In genomic region chr21:27645285-27645684, GRCh38 we compare ENCODE assay signal across 26 cellular contexts.
A peak's percentile ranks its signal among the peaks of the same experiment; 100 is the strongest.
DNase-seq lines count a peak whose midpoint lies in the region; ATAC-seq, FAIRE-seq and TF ChIP-seq lines count a peak whose summit lies in the region.
"Had no signal": no experiment of that assay in that cellular context is flagged by ENCODE, and none has a peak within 500 bp of the region (broad histone marks: within the 10 kb centered on the region; RNA-seq: fewer than 3 reads in every experiment).

No MANE protein-coding gene starts in this region.

- no peak overlapping the region for H3K4me2 ChIP-seq in HepG2 (ENCODE audit: low read depth, low read length)

- H3K4me3 ChIP-seq in adipocyte (ENCODE audit: low read length) = no peak overlapping the region
- no peak overlapping the region for H3K4me3 ChIP-seq in fibroblast of mammary gland (ENCODE audit: control insufficient read depth, low read depth, low read length)
- no peak overlapping the region for H3K4me3 ChIP-seq in HepG2 (replicated peaks in 1 of 3; ENCODE audit: insufficient read depth in 1 of 3, low read depth in 2 of 3, low read length in 3 of 3)
- H3K4me3 ChIP-seq: thyroid gland had no signal

- TF ChIP-seq CTCF in fibroblast of mammary gland (conservative IDR thresholded peaks at IDR 0.05; ENCODE audit: control insufficient read depth, insufficient read depth, low read depth, low read length) (no peak), HepG2 (CRISPR knock-in tag; IDR thresholded peaks at IDR 0.05) (no peak)

- POLR2A ChIA-PET in HepG2 (lab: Yijun Ruan, JAX) = no interaction called here

- FAIRE-seq in H54 (lab: Jason Lieb, UNC) (peak; percentile 94), HepG2 (lab: Jason Lieb, UNC) (no peak)
- FAIRE-seq: HTR-8/SVneo, RCC 7860, TTC549 had no signal

- H3K36me3 ChIP-seq in adipocyte (ENCODE audit: control insufficient read depth, insufficient read depth, low read length, severe bottlenecking) = no peaks in the 10 kb centered on the region
- H3K36me3 ChIP-seq in HepG2 (replicated peaks in 1 of 2; ENCODE audit: control insufficient read depth in 1 of 2, insufficient read depth in 2 of 2, low read length in 2 of 2) = no peaks in the 10 kb centered on the region
- H3K36me3 ChIP-seq: thyroid gland had no signal

- intact Hi-C loops in HepG2 (cut with micrococcal nuclease; ENCODE audit: unreplicated experiment) = no loop called here

- peaks cover 47% of the 10 kb centered on the region for H3K4me1 ChIP-seq in adipocyte (ENCODE audit: control insufficient read depth, insufficient read depth, low read length)
- H3K4me1 ChIP-seq in HepG2 (ENCODE audit: insufficient read depth, low read length) = no peaks in the 10 kb centered on the region
- H3K4me1 ChIP-seq: thyroid gland had no signal

- no peak overlapping the region for H3K27ac ChIP-seq in HepG2 (ENCODE audit: extremely low read length, insufficient read depth, low read length)
- H3K27ac ChIP-seq: thyroid gland had no signal

- no peak for TF ChIP-seq RAD21 in HepG2 (CRISPR knock-in tag; IDR thresholded peaks at IDR 0.05)

- TF ChIP-seq EP300 in HepG2 (IDR thresholded peaks at IDR 0.05; ENCODE audit: low read depth in 2 of 2, low read length in 2 of 2) (no peak), HepG2 (CRISPR knock-in tag; IDR thresholded peaks at IDR 0.05; ENCODE audit: borderline replicate concordance) (no peak)

- no peaks in the 10 kb centered on the region for H3K9me3 ChIP-seq in adipocyte (ENCODE audit: control insufficient read depth, low read length)
- H3K9me3 ChIP-seq in HepG2 (ENCODE audit: low read length) = peaks cover 84% of the 10 kb centered on the region
- H3K9me3 ChIP-seq: thyroid gland had no signal

- no peaks in the 10 kb centered on the region for H3K79me2 ChIP-seq in HepG2 (ENCODE audit: insufficient read depth, low read length)

- in situ Hi-C loops in HepG2 (cut with HindIII; ENCODE audit: extremely low pct_ligation_motif_present, low pct_unique_long_range_greater_than_20kb) = no loop called here

- no peaks in the 10 kb centered on the region for H4K20me1 ChIP-seq in HepG2 (ENCODE audit: insufficient read depth, low read length)

- BruUV-seq in HepG2 (replicated peaks; lab: Mats Ljungman, UMichigan) = no TSS peak

- DNase-seq in H54 (ENCODE audit: insufficient read length, low spot score) (no peak), adipocyte (ENCODE audit: low read depth) (peak; percentile 46), fibroblast of mammary gland (ENCODE audit: low read depth) (peak; percentile 49), renal cortical epithelial cell (ENCODE audit: low read depth) (peak; percentile 39), globus pallidus (ENCODE audit: low spot score) (no peak), UCSD-AML1 (lab: John Stamatoyannopoulos, UW; ENCODE audit: unreplicated experiment) (no peak), HepG2 (ENCODE audit: low spot score) (no peak), NCI-H2196 treated with DMSO at 0.1 percent for 48 hours (lab: John Stamatoyannopoulos, UW; ENCODE audit: unreplicated experiment) (no peak)
- DNase-seq: activated CD4-positive, alpha-beta T cell treated with anti-CD3 and anti-CD28 coated beads for 4 hours; activated naive CD4-positive, alpha-beta T cell; activated T-cell treated with anti-CD3 and anti-CD28 coated beads, Interleukin-2, amount 50 U/mL, for 48 hours; C1 segment of cervical spinal cord; endodermal cell; hypothalamus; Karpas-422; NCI-H1694 treated with DMSO at 0.1 percent for 48 hours; NCI-H2171 treated with DMSO at 0.1 percent for 48 hours; NCI-H524 treated with DMSO at 0.1 percent for 48 hours; stimulated activated naive CD8-positive, alpha-beta T cell treated with anti-CD3 and anti-CD28 coated beads, Interleukin-15, Interleukin-2, amounts not matched to agents 100 U/mL and 50 U/mL, for 24 hours; T-helper 1 cell; thyroid gland had no signal

- H2AFZ ChIP-seq in HepG2 (ENCODE audit: low read length) = no peak overlapping the region

- H3K27me3 ChIP-seq in adipocyte (replicated peaks; ENCODE audit: control insufficient read depth, insufficient read depth, low read length) = no peaks in the 10 kb centered on the region
- H3K27me3 ChIP-seq in HepG2 (ENCODE audit: control insufficient read depth in 1 of 2, insufficient read depth in 2 of 2, low read length in 2 of 2) = no peaks in the 10 kb centered on the region
- H3K27me3 ChIP-seq: thyroid gland had no signal

- CTCF ChIA-PET in HepG2 (lab: Yijun Ruan, JAX; ENCODE audit: low intra/inter-chr PET ratio, low total read pairs) = no interaction called here

- no peak for ATAC-seq in HepG2
- ATAC-seq: HCT116; natural killer cell treated with Interleukin-12 subunit alpha and Interleukin-12 subunit beta and Interleukin-15 and Interleukin-18, amount 100 ng/mL, for 72 hours; stimulated activated naive CD8-positive, alpha-beta T cell treated with anti-CD3 and anti-CD28 coated beads, Interleukin-15, Interleukin-2, amounts not matched to agents 100 U/mL and 50 U/mL, for 24 hours had no signal

- TF ChIP-seq POLR2A in H54 (IDR thresholded peaks at IDR 0.05; ENCODE audit: low read depth, low read length) (no peak), HepG2 (IDR thresholded peaks at IDR 0.05; ENCODE audit: insufficient read depth in 1 of 2, low read depth in 2 of 2, low read length in 2 of 2) (no peak)

- no peak overlapping the region for H3K9ac ChIP-seq in adipocyte (ENCODE audit: low read length)
- H3K9ac ChIP-seq in HepG2 (ENCODE audit: insufficient read depth, low read depth, low read length) = no peak overlapping the region

TF ChIP-seq in HepG2, 621 proteins besides CTCF, POLR2A, EP300 and RAD21 (continues in another document):
- TF ChIP-seq CCDC6 (CRISPR knock-in tag; IDR thresholded peaks at IDR 0.05) (no peak), ZNF20 (CRISPR knock-in tag; IDR thresholded peaks at IDR 0.05) (no peak), SIX4 (CRISPR knock-in tag; IDR thresholded peaks at IDR 0.05) (no peak), ZNF557 (CRISPR knock-in tag; IDR thresholded peaks at IDR 0.05) (no peak), ATF7 (IDR thresholded peaks at IDR 0.05) (no peak), ATF7 (CRISPR knock-in tag; IDR thresholded peaks at IDR 0.05) (no peak), MTF2 (CRISPR knock-in tag; IDR thresholded peaks at IDR 0.05; ENCODE audit: borderline replicate concordance) (no peak), JUN (CRISPR knock-in tag; IDR thresholded peaks at IDR 0.05) (no peak), ZNF777 (CRISPR knock-in tag; IDR thresholded peaks at IDR 0.05) (no peak), ZNF230 (CRISPR knock-in tag; IDR thresholded peaks at IDR 0.05) (no peak)
- TF ChIP-seq, protein P1, sequence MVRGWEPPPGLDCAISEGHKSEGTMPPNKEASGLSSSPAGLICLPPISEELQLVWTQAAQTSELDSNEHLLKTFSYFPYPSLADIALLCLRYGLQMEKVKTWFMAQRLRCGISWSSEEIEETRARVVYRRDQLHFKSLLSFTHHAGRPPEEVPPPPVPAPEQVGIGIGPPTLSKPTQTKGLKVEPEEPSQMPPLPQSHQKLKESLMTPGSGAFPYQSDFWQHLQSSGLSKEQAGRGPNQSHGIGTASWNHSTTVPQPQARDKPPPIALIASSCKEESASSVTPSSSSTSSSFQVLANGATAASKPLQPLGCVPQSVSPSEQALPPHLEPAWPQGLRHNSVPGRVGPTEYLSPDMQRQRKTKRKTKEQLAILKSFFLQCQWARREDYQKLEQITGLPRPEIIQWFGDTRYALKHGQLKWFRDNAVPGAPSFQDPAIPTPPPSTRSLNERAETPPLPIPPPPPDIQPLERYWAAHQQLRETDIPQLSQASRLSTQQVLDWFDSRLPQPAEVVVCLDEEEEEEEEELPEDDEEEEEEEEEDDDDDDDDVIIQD (CRISPR knock-in tag; IDR thresholded peaks at IDR 0.05; ENCODE audit: low read depth) = no peak
- TF ChIP-seq, protein P2, sequence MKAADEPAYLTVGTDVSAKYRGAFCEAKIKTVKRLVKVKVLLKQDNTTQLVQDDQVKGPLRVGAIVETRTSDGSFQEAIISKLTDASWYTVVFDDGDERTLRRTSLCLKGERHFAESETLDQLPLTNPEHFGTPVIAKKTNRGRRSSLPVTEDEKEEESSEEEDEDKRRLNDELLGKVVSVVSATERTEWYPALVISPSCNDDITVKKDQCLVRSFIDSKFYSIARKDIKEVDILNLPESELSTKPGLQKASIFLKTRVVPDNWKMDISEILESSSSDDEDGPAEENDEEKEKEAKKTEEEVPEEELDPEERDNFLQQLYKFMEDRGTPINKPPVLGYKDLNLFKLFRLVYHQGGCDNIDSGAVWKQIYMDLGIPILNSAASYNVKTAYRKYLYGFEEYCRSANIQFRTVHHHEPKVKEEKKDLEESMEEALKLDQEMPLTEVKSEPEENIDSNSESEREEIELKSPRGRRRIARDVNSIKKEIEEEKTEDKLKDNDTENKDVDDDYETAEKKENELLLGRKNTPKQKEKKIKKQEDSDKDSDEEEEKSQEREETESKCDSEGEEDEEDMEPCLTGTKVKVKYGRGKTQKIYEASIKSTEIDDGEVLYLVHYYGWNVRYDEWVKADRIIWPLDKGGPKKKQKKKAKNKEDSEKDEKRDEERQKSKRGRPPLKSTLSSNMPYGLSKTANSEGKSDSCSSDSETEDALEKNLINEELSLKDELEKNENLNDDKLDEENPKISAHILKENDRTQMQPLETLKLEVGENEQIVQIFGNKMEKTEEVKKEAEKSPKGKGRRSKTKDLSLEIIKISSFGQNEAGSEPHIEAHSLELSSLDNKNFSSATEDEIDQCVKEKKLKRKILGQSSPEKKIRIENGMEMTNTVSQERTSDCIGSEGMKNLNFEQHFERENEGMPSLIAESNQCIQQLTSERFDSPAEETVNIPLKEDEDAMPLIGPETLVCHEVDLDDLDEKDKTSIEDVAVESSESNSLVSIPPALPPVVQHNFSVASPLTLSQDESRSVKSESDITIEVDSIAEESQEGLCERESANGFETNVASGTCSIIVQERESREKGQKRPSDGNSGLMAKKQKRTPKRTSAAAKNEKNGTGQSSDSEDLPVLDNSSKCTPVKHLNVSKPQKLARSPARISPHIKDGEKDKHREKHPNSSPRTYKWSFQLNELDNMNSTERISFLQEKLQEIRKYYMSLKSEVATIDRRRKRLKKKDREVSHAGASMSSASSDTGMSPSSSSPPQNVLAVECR (CRISPR knock-in tag; IDR thresholded peaks at IDR 0.05; ENCODE audit: borderline replicate concordance) = no peak
- TF ChIP-seq, protein P3, sequence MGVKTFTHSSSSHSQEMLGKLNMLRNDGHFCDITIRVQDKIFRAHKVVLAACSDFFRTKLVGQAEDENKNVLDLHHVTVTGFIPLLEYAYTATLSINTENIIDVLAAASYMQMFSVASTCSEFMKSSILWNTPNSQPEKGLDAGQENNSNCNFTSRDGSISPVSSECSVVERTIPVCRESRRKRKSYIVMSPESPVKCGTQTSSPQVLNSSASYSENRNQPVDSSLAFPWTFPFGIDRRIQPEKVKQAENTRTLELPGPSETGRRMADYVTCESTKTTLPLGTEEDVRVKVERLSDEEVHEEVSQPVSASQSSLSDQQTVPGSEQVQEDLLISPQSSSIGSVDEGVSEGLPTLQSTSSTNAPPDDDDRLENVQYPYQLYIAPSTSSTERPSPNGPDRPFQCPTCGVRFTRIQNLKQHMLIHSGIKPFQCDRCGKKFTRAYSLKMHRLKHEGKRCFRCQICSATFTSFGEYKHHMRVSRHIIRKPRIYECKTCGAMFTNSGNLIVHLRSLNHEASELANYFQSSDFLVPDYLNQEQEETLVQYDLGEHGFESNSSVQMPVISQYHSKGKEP (CRISPR knock-in tag; IDR thresholded peaks at IDR 0.05) = no peak

Comparison
In these comparisons a context has a peak if more than half of its experiments do, and no peak if none do; other contexts are left out.
1. DNase-seq: peak in adipocyte (single experiment), fibroblast of mammary gland (single experiment) and renal cortical epithelial cell (single experiment); none in H54 (single experiment), globus pallidus (single experiment), UCSD-AML1 (single experiment), HepG2 (single experiment) and NCI-H2196 treated with DMSO at 0.1 percent for 48 hours (single experiment).